In genomic region chr19:15471639-15472101, GRCh38 we compare ENCODE assay signal across 17 cellular contexts. TPM values are rescaled to one million over a fixed set of nuclear protein-coding genes. Genes with fewer than 3 reads are reported as not detected.
"Had no signal": no experiment of that assay in that cellular context is flagged by ENCODE, and none has a peak within 500 bp of the region (broad histone marks: within the 10 kb centered on the region; RNA-seq: fewer than 3 reads in every experiment).

No MANE protein-coding gene starts in this region.

- H3K4me1 ChIP-seq: psoas muscle, testis had no signal

- DNase-seq: activated CD4-positive, alpha-beta T cell treated with anti-CD3 and anti-CD28 coated beads for 4 hours; activated CD8-positive, alpha-beta memory T cell treated with anti-CD3 and anti-CD28 coated beads, Interleukin-2, amount 50 U/mL, for 4 hours; activated CD8-positive, alpha-beta T cell treated with anti-CD3 and anti-CD28 coated beads for 36 hours; activated naive CD4-positive, alpha-beta T cell treated with anti-CD3 and anti-CD28 coated beads, Interleukin-2, amount 10 ng/mL, durations not matched to agents 7 days and 5 days; caudate nucleus; cortex of kidney; effector memory CD8-positive, alpha-beta T cell; lower lobe of right lung; naive B cell; psoas muscle; stimulated activated CD4-positive, alpha-beta T cell treated with anti-CD3 and anti-CD28 coated beads, Interleukin-12 subunit alpha, Interleukin-12 subunit beta, amount 100 ng/mL, for 4 hours; stimulated activated CD8-positive, alpha-beta memory T cell treated with anti-CD3 and anti-CD28 coated beads, Interleukin-4, amount 100 ng/mL, for 48 hours; testis had no signal

- H3K9me3 Mint-ChIP-seq: activated CD8-positive, alpha-beta T cell treated with anti-CD3 and anti-CD28 coated beads for 36 hours; activated naive CD4-positive, alpha-beta T cell treated with anti-CD3 and anti-CD28 coated beads, Interleukin-2, amount 10 ng/mL, durations not matched to agents 7 days and 5 days; activated T-helper 17 cell treated with anti-CD3 and anti-CD28 coated beads, Interleukin-2, amount 50 U/mL, for 72 hours; effector memory CD8-positive, alpha-beta T cell; stimulated activated naive CD8-positive, alpha-beta T cell treated with anti-CD3 and anti-CD28 coated beads, Interleukin-15, amount 100 ng/mL, for 72 hours had no signal

- ATAC-seq: activated CD8-positive, alpha-beta T cell treated with anti-CD3 and anti-CD28 coated beads for 36 hours; activated T-helper 17 cell treated with anti-CD3 and anti-CD28 coated beads, Interleukin-2, amount 50 U/mL, for 72 hours; effector memory CD8-positive, alpha-beta T cell; lower lobe of right lung; psoas muscle; stimulated activated naive CD8-positive, alpha-beta T cell treated with anti-CD3 and anti-CD28 coated beads, Interleukin-15, amount 100 ng/mL, for 72 hours had no signal

- H3K4me3 ChIP-seq: lower lobe of right lung, psoas muscle had no signal

- H3K4me3 Mint-ChIP-seq: activated CD8-positive, alpha-beta T cell treated with anti-CD3 and anti-CD28 coated beads for 36 hours; activated naive CD4-positive, alpha-beta T cell treated with anti-CD3 and anti-CD28 coated beads, Interleukin-2, amount 10 ng/mL, durations not matched to agents 7 days and 5 days; activated T-helper 17 cell treated with anti-CD3 and anti-CD28 coated beads, Interleukin-2, amount 50 U/mL, for 72 hours had no signal

- H3K36me3 ChIP-seq: lower lobe of right lung had no signal

- H3K27ac ChIP-seq: lower lobe of right lung, psoas muscle, testis had no signal

- H3K27me3 Mint-ChIP-seq: activated CD8-positive, alpha-beta T cell treated with anti-CD3 and anti-CD28 coated beads for 36 hours; effector memory CD8-positive, alpha-beta T cell; stimulated activated naive CD8-positive, alpha-beta T cell treated with anti-CD3 and anti-CD28 coated beads, Interleukin-15, amount 100 ng/mL, for 72 hours had no signal

- H3K27me3 ChIP-seq: testis had no signal

- H3K9me3 ChIP-seq: lower lobe of right lung, psoas muscle, testis had no signal

- H3K27ac Mint-ChIP-seq: activated CD8-positive, alpha-beta T cell treated with anti-CD3 and anti-CD28 coated beads for 36 hours; activated naive CD4-positive, alpha-beta T cell treated with anti-CD3 and anti-CD28 coated beads, Interleukin-2, amount 10 ng/mL, durations not matched to agents 7 days and 5 days; activated T-helper 17 cell treated with anti-CD3 and anti-CD28 coated beads, Interleukin-2, amount 50 U/mL, for 72 hours; stimulated activated naive CD8-positive, alpha-beta T cell treated with anti-CD3 and anti-CD28 coated beads, Interleukin-15, amount 100 ng/mL, for 72 hours had no signal

RNA-seq across cellular contexts. Expression of gene RASAL3, which starts 7.3 kb away (rescaled TPM):
- total RNA-seq: epithelial cell of proximal tubule had no signal

RNA-seq across cellular contexts. Expression of gene PGLYRP2, which starts 7.6 kb away (rescaled TPM):
- total RNA-seq: epithelial cell of proximal tubule, lower lobe of right lung, omental fat pad, psoas muscle had no signal
- polyA plus RNA-seq: psoas muscle had no signal

RNA-seq across cellular contexts. Expression of gene CYP4F22, which starts 36.7 kb away (rescaled TPM):
- total RNA-seq: epithelial cell of proximal tubule had no signal
